Comparison of ENCODE assay signal across 18 cellular contexts in the genomic region with DNA sequence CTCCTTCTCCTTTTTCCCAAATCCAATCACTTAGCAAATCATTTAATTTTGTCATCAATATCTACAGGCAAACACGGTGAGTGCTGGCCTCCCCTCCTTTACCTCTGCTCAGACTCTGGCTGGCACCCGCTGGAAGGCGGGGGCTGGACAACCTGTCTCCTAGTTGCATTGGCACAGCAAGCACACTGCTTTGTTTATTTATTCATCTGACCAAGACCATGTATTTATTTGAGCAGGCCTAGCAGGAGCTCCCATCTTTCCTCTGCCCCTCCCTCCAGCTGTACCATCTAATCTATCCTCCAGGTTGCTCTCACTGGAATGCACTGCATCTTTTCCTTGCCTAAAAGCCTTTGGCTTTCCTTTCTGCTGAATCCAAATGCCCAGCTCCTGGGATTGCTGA. TPM values are rescaled to one million over a fixed set of nuclear protein-coding genes. Genes with fewer than 3 reads are reported as not detected.
DNase-seq lines count a peak whose midpoint lies in the region; ATAC-seq and TF ChIP-seq lines count a peak whose summit lies in the region.
"Had no signal": no experiment of that assay in that cellular context is flagged by ENCODE, and none has a peak within 500 bp of the region (broad histone marks: within the 10 kb centered on the region; RNA-seq: fewer than 3 reads in every experiment).

No MANE protein-coding gene starts in this region.

- H3K9me3 ChIP-seq in CD8-positive, alpha-beta T cell (ENCODE audit: low read length), result no peaks in the 10 kb centered on the region
- H3K9me3 ChIP-seq in hepatocyte (ENCODE audit: low read depth), result no peaks in the 10 kb centered on the region
- H3K9me3 ChIP-seq in spleen, result no peaks in the 10 kb centered on the region
- H3K9me3 ChIP-seq: adrenal gland had no signal

- intact Hi-C loops in CD8-positive, alpha-beta T cell (cut with DNase I, micrococcal nuclease), result no loop called here
- intact Hi-C loops in posterior cingulate gyrus (cut with DNase I), result no loop called here
- intact Hi-C loops in spleen (cut with DNase I; ENCODE audit: low total_unique reads), result no loop called here

- H3K4me1 Mint-ChIP-seq in T-helper 2 cell treated with Interferon-gamma antibody and Interleukin-4, amounts not matched to agents 5 μg/mL and 100 μg/mL, for 36 hours (ENCODE audit: low read depth), result peaks cover 39% of the 10 kb centered on the region
- H3K4me1 Mint-ChIP-seq in CD8-positive, alpha-beta T cell (ENCODE audit: low read depth), result peaks cover 80% of the 10 kb centered on the region

- H4K20me1 ChIP-seq in hepatocyte (ENCODE audit: insufficient read depth, poor library complexity, severe bottlenecking), result no peaks in the 10 kb centered on the region

- no peak overlapping the region for H3K4me2 ChIP-seq in hepatocyte

- no peak overlapping the region for H3K27ac ChIP-seq in CD8-positive, alpha-beta T cell (ENCODE audit: low read depth, low read length)
- H3K27ac ChIP-seq in hepatocyte (no peak overlapping the region), spleen (peak overlapping the region in 2 of 8 donors; percentile 99)
- H3K27ac ChIP-seq: adrenal gland had no signal

- H3K36me3 ChIP-seq in CD8-positive, alpha-beta T cell (ENCODE audit: insufficient read depth, low read length), result no peaks in the 10 kb centered on the region
- H3K36me3 ChIP-seq in hepatocyte (replicated peaks; ENCODE audit: insufficient read depth, low read depth) (no peaks in the 10 kb centered on the region), spleen (peaks cover 0 to 7% (median 0%) of the 10 kb centered on the region in 6 donors)
- H3K36me3 ChIP-seq: adrenal gland had no signal

- peaks cover 39% of the 10 kb centered on the region for H3K4me1 ChIP-seq in CD8-positive, alpha-beta T cell (ENCODE audit: insufficient read depth, low read length)
- H3K4me1 ChIP-seq in hepatocyte (ENCODE audit: insufficient read depth) (peaks cover 6% of the 10 kb centered on the region), spleen (peaks cover 26 to 85% (median 67%) of the 10 kb centered on the region in 6 donors)

- no peak overlapping the region for H2AFZ ChIP-seq in hepatocyte

- POLR2A ChIA-PET in CD8-positive, alpha-beta T cell (lab: Charles Lee), result interaction anchor here (0.6 to 1.3 kb wide), 2 partner anchors 9 to 90 kb away, joined by 4 to 5 read pairs; no protein-coding TSS in a partner anchor

- peaks cover 5% of the 10 kb centered on the region for H3K79me2 ChIP-seq in hepatocyte

- H3K27me3 ChIP-seq in CD8-positive, alpha-beta T cell (ENCODE audit: insufficient read depth, low read length), result no peaks in the 10 kb centered on the region
- H3K27me3 ChIP-seq in hepatocyte (no peaks in the 10 kb centered on the region), spleen (replicated peaks in 1 of 7) (no peaks in the 10 kb centered on the region)
- H3K27me3 ChIP-seq: adrenal gland had no signal

- no peak for TF ChIP-seq CTCF in CD8-positive, alpha-beta T cell (IDR thresholded peaks at IDR 0.05)
- TF ChIP-seq CTCF in hepatocyte (IDR thresholded peaks at IDR 0.05; ENCODE audit: poor library complexity), result no peak
- TF ChIP-seq CTCF in spleen (IDR thresholded peaks at IDR 0.05 in 8 of 11, conservative IDR thresholded peaks at IDR 0.05 in 3 of 11), result no peak

- WGBS in hepatocyte (ENCODE audit: low lambda C conversion rate, missing lambda C conversion rate), result 87% methylated on average over 3 of the region's 3 CpGs
- WGBS in spleen, 5 donors, result 83 to 92% (median 90%) methylated on average over 3 of the region's 3 CpGs

- TF ChIP-seq POLR2A in spleen (IDR thresholded peaks at IDR 0.05), result no peak

- no peaks in the 10 kb centered on the region for H3K9me2 ChIP-seq in hepatocyte (replicated peaks; ENCODE audit: insufficient read depth)

- peaks cover 2% of the 10 kb centered on the region for H3K36me3 Mint-ChIP-seq in T-helper 2 cell treated with Interferon-gamma antibody and Interleukin-4, amounts not matched to agents 5 μg/mL and 100 μg/mL, for 36 hours (ENCODE audit: low read depth)
- H3K36me3 Mint-ChIP-seq in CD8-positive, alpha-beta T cell, result peaks cover 5% of the 10 kb centered on the region

- no peak overlapping the region for H3K4me3 Mint-ChIP-seq in T-helper 2 cell treated with Interferon-gamma antibody and Interleukin-4, amounts not matched to agents 5 μg/mL and 100 μg/mL, for 36 hours
- no peak overlapping the region for H3K4me3 Mint-ChIP-seq in CD8-positive, alpha-beta T cell
- H3K4me3 Mint-ChIP-seq: CD14-positive monocyte; stimulated activated naive CD8-positive, alpha-beta T cell treated with anti-CD3 and anti-CD28 coated beads, Interleukin-15, amount 100 ng/mL, for 72 hours had no signal

- no peak overlapping the region for H3K4me3 ChIP-seq in CD8-positive, alpha-beta T cell (ENCODE audit: low read depth, low read length)
- no peak overlapping the region for H3K4me3 ChIP-seq in hepatocyte
- no peak overlapping the region for H3K4me3 ChIP-seq in spleen
- H3K4me3 ChIP-seq: adrenal gland had no signal

- DNase-seq in T-helper 2 cell treated with Interferon-gamma antibody and Interleukin-4, amounts not matched to agents 5 μg/mL and 100 μg/mL, for 36 hours (ENCODE audit: low spot score), result no peak
- no peak for DNase-seq in T-helper 2 cell
- DNase-seq in CD8-positive, alpha-beta T cell, result no peak
- peak; percentile 46 for DNase-seq in NCI-H345 treated with DMSO at 0.1 percent for 48 hours (lab: John Stamatoyannopoulos, UW; ENCODE audit: unreplicated experiment)
- DNase-seq in left lobe of liver (ENCODE audit: low spot score), result peak; percentile 68
- no peak for DNase-seq in posterior cingulate gyrus
- no peak for DNase-seq in hepatocyte (ENCODE audit: low spot score)
- DNase-seq in spleen, result no peak
- DNase-seq: activated CD4-positive, alpha-beta T cell treated with anti-CD3 and anti-CD28 coated beads, Interleukin-2, amount 50 U/mL, for 1 hour; activated T-cell treated with anti-CD3 and anti-CD28 coated beads for 4 hours; adrenal gland; dermis blood vessel endothelial cell; NCI-H1436 treated with DMSO at 0.1 percent for 48 hours; PC-3; stimulated activated CD4-positive, alpha-beta T cell treated with anti-CD3 and anti-CD28 coated beads, Interleukin-1b, Interleukin-23, amount 100 ng/mL, for 48 hours; stimulated activated naive CD8-positive, alpha-beta T cell treated with anti-CD3 and anti-CD28 coated beads, Interleukin-15, amount 100 ng/mL, for 72 hours had no signal

- no peaks in the 10 kb centered on the region for H3K27me3 Mint-ChIP-seq in T-helper 2 cell treated with Interferon-gamma antibody and Interleukin-4, amounts not matched to agents 5 μg/mL and 100 μg/mL, for 36 hours (ENCODE audit: low read depth)
- no peaks in the 10 kb centered on the region for H3K27me3 Mint-ChIP-seq in CD8-positive, alpha-beta T cell (ENCODE audit: low read depth)
- H3K27me3 Mint-ChIP-seq: stimulated activated naive CD8-positive, alpha-beta T cell treated with anti-CD3 and anti-CD28 coated beads, Interleukin-15, amount 100 ng/mL, for 72 hours had no signal

- no peaks in the 10 kb centered on the region for H3K9me3 Mint-ChIP-seq in T-helper 2 cell treated with Interferon-gamma antibody and Interleukin-4, amounts not matched to agents 5 μg/mL and 100 μg/mL, for 36 hours
- no peaks in the 10 kb centered on the region for H3K9me3 Mint-ChIP-seq in CD8-positive, alpha-beta T cell
- H3K9me3 Mint-ChIP-seq: stimulated activated naive CD8-positive, alpha-beta T cell treated with anti-CD3 and anti-CD28 coated beads, Interleukin-15, amount 100 ng/mL, for 72 hours had no signal

- CTCF ChIA-PET in CD8-positive, alpha-beta T cell (lab: Charles Lee), result interaction anchor here (0.6 to 0.7 kb wide), 2 partner anchors 8 to 169 kb away, joined by 3 read pairs; no protein-coding TSS in a partner anchor

- H3K27ac Mint-ChIP-seq in T-helper 2 cell treated with Interferon-gamma antibody and Interleukin-4, amounts not matched to agents 5 μg/mL and 100 μg/mL, for 36 hours, result peak overlapping the region; percentile 7
- H3K27ac Mint-ChIP-seq in CD8-positive, alpha-beta T cell, result peak overlapping the region; percentile 53

- no peak for ATAC-seq in CD8-positive, alpha-beta T cell
- ATAC-seq in left lobe of liver, result peak; percentile 80
- ATAC-seq: PC-3 had no signal

RNA-seq across cellular contexts. Expression of a gene that starts 9.8 kb away (rescaled TPM):
- 10 to 100 TPM; 79.4 to 96.2 TPM for total RNA-seq in CD8-positive, alpha-beta T cell
- total RNA-seq in left lobe of liver, result 21.2 TPM
- 15.3 and 28.7 TPM in 2 replicates for total RNA-seq in hepatocyte
- 19.7 and 26.0 TPM in 2 replicates for polyA plus RNA-seq in hepatocyte
- 100 to 1,000 TPM; 137 to 494 (median 229) TPM for total RNA-seq in spleen
- polyA plus RNA-seq in spleen, result 10 to 100 TPM; 26.0 to 39.4 (median 26.5) TPM
- total RNA-seq: osteocyte, PC-3 had no signal

Comparison
In these comparisons a context has a peak if more than half of its experiments do, and no peak if none do; other contexts are left out.
1. DNase-seq: peak in NCI-H345 treated with DMSO at 0.1 percent for 48 hours (single experiment) and left lobe of liver (single experiment); none in T-helper 2 cell treated with Interferon-gamma antibody and Interleukin-4, amounts not matched to agents 5 μg/mL and 100 μg/mL, for 36 hours (single experiment), T-helper 2 cell (0 of 5), CD8-positive, alpha-beta T cell (0 of 7), posterior cingulate gyrus (0 of 10), hepatocyte (single experiment) and spleen (single experiment).